In the genomic region with DNA sequence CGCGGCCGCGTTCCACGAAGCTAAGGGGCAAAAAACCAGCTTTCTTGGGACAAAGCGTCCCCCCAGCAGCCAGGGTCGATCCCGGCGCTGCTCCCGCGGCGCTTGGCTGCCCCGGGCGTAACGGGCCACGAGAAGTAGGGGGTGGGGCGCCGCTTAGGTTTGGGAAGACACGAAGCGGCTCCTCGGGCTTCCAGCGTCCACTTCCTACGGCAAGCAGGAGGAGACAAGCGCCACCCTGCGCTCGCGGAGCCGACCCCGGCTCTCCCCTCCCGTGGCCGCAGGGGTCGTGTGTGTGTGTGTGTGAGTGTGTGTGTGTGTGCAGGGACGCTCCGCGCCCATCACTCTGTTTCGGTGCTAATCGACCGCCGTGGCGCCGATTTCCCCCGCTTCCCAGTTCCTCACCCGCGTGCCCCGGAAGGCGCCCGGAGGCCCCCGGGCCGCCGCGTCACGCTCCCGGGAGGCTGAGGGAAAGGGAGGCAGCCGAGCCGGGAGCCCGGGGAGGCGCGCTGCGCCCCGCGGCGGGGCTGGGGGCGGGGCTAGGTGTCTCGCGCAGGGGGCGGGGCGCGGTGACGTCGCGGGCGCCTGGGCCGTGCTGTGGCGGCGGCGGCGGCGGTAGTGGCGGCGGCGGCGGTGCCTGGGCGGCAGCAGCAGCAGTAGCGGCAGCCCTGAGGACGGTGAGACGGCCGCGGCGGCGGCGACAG, we compare ENCODE assay signal across 1 cellular context.
TF ChIP-seq lines count a peak whose summit lies in the region.

A gene (plus strand): TSS at position 575 of the 701 bp plus-strand sequence. CDS start 36,681 bp downstream, outside the sequence.

TF ChIP-seq in H1, 55 proteins besides CTCF, POLR2A, EP300 and RAD21:
- TF ChIP-seq SRF (IDR thresholded peaks at IDR 0.05; ENCODE audit: low read depth, low read length) (no peak), EGR1 (IDR thresholded peaks at IDR 0.05; ENCODE audit: borderline replicate concordance, low read depth, low read length) (no peak), HDAC6 (IDR thresholded peaks at IDR 0.05; ENCODE audit: low read depth, low read length) (no peak), TAF1 (IDR thresholded peaks at IDR 0.05; ENCODE audit: low read depth, low read length) (peak; percentile 65), BCL11A (IDR thresholded peaks at IDR 0.05; ENCODE audit: low read depth in 2 of 2, low read length in 2 of 2) (no peak), FOSL1 (IDR thresholded peaks at IDR 0.05; ENCODE audit: insufficient read depth, low read depth, low read length) (no peak), KDM1A (IDR thresholded peaks at IDR 0.05; ENCODE audit: borderline replicate concordance, low read length) (peak; percentile 30; the same call in 1 of the 2 replicates), TBP (IDR thresholded peaks at IDR 0.05; ENCODE audit: low read depth, low read length) (no peak), SIX5 (IDR thresholded peaks at IDR 0.05; ENCODE audit: low read depth, low read length) (no peak), NANOG (IDR thresholded peaks at IDR 0.05; ENCODE audit: insufficient read depth, low read depth, low read length, poor library complexity, severe bottlenecking) (no peak), RBBP5 (IDR thresholded peaks at IDR 0.05; ENCODE audit: borderline replicate concordance, low read depth, low read length) (no peak; the same call in 1 of the 2 replicates), CBX5 (IDR thresholded peaks at IDR 0.05; ENCODE audit: low read depth, low read length) (no peak), GTF2F1 (IDR thresholded peaks at IDR 0.05; ENCODE audit: borderline replicate concordance, low read depth, low read length) (no peak), CREB1 (IDR thresholded peaks at IDR 0.05) (no peak; the same call in none of the 2 replicates), GABPA (IDR thresholded peaks at IDR 0.05; ENCODE audit: borderline replicate concordance, insufficient read depth, low read length) (no peak), YY1 (IDR thresholded peaks at IDR 0.05; ENCODE audit: low read depth, low read length) (no peak), NRF1 (IDR thresholded peaks at IDR 0.05; ENCODE audit: low read depth, low read length) (no peak), KDM4A (IDR thresholded peaks at IDR 0.05; ENCODE audit: low read depth, low read length, severe bottlenecking) (peak; percentile 96), TAF7 (optimal IDR thresholded peaks at IDR 0.05; ENCODE audit: borderline replicate concordance, low read depth, low read length) (peak; percentile 49), PHF8 (conservative IDR thresholded peaks at IDR 0.05; ENCODE audit: low read depth, low read length) (peak; percentile 78), CTBP2 (IDR thresholded peaks at IDR 0.05; ENCODE audit: borderline replicate concordance, insufficient read depth, insufficient read length, low read length) (no peak), POLR2AphosphoS5 (IDR thresholded peaks at IDR 0.05; ENCODE audit: low read depth, low read length) (peak; percentile 33), CBX8 (IDR thresholded peaks at IDR 0.05; ENCODE audit: borderline replicate concordance, low read depth, low read length) (no peak), SAP30 (IDR thresholded peaks at IDR 0.05; ENCODE audit: insufficient read depth, insufficient replicate concordance, low read length) (no peak), JUN (IDR thresholded peaks at IDR 0.05; ENCODE audit: low read depth, low read length) (no peak), EZH2 (IDR thresholded peaks at IDR 0.05; ENCODE audit: low read depth, low read length, severe bottlenecking) (no peak), SUZ12 (IDR thresholded peaks at IDR 0.05; ENCODE audit: low read length) (no peak), MAFK (IDR thresholded peaks at IDR 0.05; ENCODE audit: low read depth, low read length) (no peak), JUND (IDR thresholded peaks at IDR 0.05; ENCODE audit: low read length) (no peak), HDAC2 (IDR thresholded peaks at IDR 0.05; ENCODE audit: borderline replicate concordance in 1 of 2, low read depth in 2 of 2, low read length in 2 of 2) (0 out of 4 replicates have a peak, but pooled peaks of 1 of the 2 experiments have one; percentile 41), CEBPB (IDR thresholded peaks at IDR 0.05; ENCODE audit: low read depth, low read length) (no peak), RFX5 (IDR thresholded peaks at IDR 0.05; ENCODE audit: borderline replicate concordance, low read depth, low read length) (no peak), CHD1 (IDR thresholded peaks at IDR 0.05; ENCODE audit: low read depth, low read length) (no peak), POU5F1 (IDR thresholded peaks at IDR 0.05; ENCODE audit: low read depth, low read length) (no peak), SP4 (IDR thresholded peaks at IDR 0.05; ENCODE audit: low read length) (no peak), ZNF274 (IDR thresholded peaks at IDR 0.05; ENCODE audit: borderline replicate concordance, extremely low read depth, low read length) (no peak), CHD2 (IDR thresholded peaks at IDR 0.05; ENCODE audit: low read length) (no peak), KDM5A (IDR thresholded peaks at IDR 0.05; ENCODE audit: low read length) (no peak), RXRA (IDR thresholded peaks at IDR 0.05; ENCODE audit: insufficient read depth, low read depth, low read length) (no peak), ASH2L (IDR thresholded peaks at IDR 0.05; ENCODE audit: low read length) (peak; percentile 64), BRCA1 (IDR thresholded peaks at IDR 0.05; ENCODE audit: low read depth, low read length) (no peak), SP1 (IDR thresholded peaks at IDR 0.05; ENCODE audit: low read depth, low read length) (peak; percentile 17; the same call in 1 of the 2 replicates), BACH1 (IDR thresholded peaks at IDR 0.05; ENCODE audit: low read length) (no peak)
- TF ChIP-seq, protein P1, sequence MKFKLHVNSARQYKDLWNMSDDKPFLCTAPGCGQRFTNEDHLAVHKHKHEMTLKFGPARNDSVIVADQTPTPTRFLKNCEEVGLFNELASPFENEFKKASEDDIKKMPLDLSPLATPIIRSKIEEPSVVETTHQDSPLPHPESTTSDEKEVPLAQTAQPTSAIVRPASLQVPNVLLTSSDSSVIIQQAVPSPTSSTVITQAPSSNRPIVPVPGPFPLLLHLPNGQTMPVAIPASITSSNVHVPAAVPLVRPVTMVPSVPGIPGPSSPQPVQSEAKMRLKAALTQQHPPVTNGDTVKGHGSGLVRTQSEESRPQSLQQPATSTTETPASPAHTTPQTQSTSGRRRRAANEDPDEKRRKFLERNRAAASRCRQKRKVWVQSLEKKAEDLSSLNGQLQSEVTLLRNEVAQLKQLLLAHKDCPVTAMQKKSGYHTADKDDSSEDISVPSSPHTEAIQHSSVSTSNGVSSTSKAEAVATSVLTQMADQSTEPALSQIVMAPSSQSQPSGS (IDR thresholded peaks at IDR 0.05; ENCODE audit: low read length) = no peak
- TF ChIP-seq, protein P2, sequence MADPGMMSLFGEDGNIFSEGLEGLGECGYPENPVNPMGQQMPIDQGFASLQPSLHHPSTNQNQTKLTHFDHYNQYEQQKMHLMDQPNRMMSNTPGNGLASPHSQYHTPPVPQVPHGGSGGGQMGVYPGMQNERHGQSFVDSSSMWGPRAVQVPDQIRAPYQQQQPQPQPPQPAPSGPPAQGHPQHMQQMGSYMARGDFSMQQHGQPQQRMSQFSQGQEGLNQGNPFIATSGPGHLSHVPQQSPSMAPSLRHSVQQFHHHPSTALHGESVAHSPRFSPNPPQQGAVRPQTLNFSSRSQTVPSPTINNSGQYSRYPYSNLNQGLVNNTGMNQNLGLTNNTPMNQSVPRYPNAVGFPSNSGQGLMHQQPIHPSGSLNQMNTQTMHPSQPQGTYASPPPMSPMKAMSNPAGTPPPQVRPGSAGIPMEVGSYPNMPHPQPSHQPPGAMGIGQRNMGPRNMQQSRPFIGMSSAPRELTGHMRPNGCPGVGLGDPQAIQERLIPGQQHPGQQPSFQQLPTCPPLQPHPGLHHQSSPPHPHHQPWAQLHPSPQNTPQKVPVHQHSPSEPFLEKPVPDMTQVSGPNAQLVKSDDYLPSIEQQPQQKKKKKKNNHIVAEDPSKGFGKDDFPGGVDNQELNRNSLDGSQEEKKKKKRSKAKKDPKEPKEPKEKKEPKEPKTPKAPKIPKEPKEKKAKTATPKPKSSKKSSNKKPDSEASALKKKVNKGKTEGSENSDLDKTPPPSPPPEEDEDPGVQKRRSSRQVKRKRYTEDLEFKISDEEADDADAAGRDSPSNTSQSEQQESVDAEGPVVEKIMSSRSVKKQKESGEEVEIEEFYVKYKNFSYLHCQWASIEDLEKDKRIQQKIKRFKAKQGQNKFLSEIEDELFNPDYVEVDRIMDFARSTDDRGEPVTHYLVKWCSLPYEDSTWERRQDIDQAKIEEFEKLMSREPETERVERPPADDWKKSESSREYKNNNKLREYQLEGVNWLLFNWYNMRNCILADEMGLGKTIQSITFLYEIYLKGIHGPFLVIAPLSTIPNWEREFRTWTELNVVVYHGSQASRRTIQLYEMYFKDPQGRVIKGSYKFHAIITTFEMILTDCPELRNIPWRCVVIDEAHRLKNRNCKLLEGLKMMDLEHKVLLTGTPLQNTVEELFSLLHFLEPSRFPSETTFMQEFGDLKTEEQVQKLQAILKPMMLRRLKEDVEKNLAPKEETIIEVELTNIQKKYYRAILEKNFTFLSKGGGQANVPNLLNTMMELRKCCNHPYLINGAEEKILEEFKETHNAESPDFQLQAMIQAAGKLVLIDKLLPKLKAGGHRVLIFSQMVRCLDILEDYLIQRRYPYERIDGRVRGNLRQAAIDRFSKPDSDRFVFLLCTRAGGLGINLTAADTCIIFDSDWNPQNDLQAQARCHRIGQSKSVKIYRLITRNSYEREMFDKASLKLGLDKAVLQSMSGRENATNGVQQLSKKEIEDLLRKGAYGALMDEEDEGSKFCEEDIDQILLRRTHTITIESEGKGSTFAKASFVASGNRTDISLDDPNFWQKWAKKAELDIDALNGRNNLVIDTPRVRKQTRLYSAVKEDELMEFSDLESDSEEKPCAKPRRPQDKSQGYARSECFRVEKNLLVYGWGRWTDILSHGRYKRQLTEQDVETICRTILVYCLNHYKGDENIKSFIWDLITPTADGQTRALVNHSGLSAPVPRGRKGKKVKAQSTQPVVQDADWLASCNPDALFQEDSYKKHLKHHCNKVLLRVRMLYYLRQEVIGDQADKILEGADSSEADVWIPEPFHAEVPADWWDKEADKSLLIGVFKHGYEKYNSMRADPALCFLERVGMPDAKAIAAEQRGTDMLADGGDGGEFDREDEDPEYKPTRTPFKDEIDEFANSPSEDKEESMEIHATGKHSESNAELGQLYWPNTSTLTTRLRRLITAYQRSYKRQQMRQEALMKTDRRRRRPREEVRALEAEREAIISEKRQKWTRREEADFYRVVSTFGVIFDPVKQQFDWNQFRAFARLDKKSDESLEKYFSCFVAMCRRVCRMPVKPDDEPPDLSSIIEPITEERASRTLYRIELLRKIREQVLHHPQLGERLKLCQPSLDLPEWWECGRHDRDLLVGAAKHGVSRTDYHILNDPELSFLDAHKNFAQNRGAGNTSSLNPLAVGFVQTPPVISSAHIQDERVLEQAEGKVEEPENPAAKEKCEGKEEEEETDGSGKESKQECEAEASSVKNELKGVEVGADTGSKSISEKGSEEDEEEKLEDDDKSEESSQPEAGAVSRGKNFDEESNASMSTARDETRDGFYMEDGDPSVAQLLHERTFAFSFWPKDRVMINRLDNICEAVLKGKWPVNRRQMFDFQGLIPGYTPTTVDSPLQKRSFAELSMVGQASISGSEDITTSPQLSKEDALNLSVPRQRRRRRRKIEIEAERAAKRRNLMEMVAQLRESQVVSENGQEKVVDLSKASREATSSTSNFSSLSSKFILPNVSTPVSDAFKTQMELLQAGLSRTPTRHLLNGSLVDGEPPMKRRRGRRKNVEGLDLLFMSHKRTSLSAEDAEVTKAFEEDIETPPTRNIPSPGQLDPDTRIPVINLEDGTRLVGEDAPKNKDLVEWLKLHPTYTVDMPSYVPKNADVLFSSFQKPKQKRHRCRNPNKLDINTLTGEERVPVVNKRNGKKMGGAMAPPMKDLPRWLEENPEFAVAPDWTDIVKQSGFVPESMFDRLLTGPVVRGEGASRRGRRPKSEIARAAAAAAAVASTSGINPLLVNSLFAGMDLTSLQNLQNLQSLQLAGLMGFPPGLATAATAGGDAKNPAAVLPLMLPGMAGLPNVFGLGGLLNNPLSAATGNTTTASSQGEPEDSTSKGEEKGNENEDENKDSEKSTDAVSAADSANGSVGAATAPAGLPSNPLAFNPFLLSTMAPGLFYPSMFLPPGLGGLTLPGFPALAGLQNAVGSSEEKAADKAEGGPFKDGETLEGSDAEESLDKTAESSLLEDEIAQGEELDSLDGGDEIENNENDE (IDR thresholded peaks at IDR 0.05; ENCODE audit: insufficient replicate concordance, low read length) = no peak
- TF ChIP-seq, protein P3, sequence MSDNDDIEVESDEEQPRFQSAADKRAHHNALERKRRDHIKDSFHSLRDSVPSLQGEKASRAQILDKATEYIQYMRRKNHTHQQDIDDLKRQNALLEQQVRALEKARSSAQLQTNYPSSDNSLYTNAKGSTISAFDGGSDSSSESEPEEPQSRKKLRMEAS (IDR thresholded peaks at IDR 0.05) = no peak
- TF ChIP-seq, protein P4, sequence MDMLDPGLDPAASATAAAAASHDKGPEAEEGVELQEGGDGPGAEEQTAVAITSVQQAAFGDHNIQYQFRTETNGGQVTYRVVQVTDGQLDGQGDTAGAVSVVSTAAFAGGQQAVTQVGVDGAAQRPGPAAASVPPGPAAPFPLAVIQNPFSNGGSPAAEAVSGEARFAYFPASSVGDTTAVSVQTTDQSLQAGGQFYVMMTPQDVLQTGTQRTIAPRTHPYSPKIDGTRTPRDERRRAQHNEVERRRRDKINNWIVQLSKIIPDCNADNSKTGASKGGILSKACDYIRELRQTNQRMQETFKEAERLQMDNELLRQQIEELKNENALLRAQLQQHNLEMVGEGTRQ (IDR thresholded peaks at IDR 0.05; ENCODE audit: low read length) = no peak
- TF ChIP-seq, protein P5, sequence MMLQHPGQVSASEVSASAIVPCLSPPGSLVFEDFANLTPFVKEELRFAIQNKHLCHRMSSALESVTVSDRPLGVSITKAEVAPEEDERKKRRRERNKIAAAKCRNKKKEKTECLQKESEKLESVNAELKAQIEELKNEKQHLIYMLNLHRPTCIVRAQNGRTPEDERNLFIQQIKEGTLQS (IDR thresholded peaks at IDR 0.05; ENCODE audit: insufficient read depth, low read depth, low read length) = no peak
- TF ChIP-seq, protein P6, sequence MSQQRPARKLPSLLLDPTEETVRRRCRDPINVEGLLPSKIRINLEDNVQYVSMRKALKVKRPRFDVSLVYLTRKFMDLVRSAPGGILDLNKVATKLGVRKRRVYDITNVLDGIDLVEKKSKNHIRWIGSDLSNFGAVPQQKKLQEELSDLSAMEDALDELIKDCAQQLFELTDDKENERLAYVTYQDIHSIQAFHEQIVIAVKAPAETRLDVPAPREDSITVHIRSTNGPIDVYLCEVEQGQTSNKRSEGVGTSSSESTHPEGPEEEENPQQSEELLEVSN (IDR thresholded peaks at IDR 0.05) = peak; percentile 6; the same call in 1 of the 2 replicates
